Comparison of ENCODE assay signal across 8 cellular contexts in genomic region chr9:95317119-95317892, GRCh38. TPM values are rescaled to one million over a fixed set of nuclear protein-coding genes. Genes with fewer than 3 reads are reported as not detected.
A peak's percentile ranks its signal among the peaks of the same experiment; 100 is the strongest.
DNase-seq lines count a peak whose midpoint lies in the region; ATAC-seq and TF ChIP-seq lines count a peak whose summit lies in the region.

FANCC (minus strand) TSS chr9:95317709; CDS start chr9:95249291, 68,418 bp downstream.

- H3K9ac ChIP-seq in BLaER1 treated with 17β-estradiol and CSF1 and Interleukin-3, amounts not matched to agents 10 nM and 100 nM = peak within 1 kb of the TSS; percentile 79 to 99 (median 95)

- ATAC-seq in HG03457 (IDR thresholded peaks at IDR 0.05; ENCODE audit: unreplicated experiment) = peak; percentile 58
- ATAC-seq in left lung = peak; percentile 93

- no peaks in the 10 kb centered on the region for H4K20me1 ChIP-seq in BLaER1 treated with 17β-estradiol and CSF1 and Interleukin-3, amounts not matched to agents 10 nM and 100 nM

- H3K4me3 ChIP-seq in BLaER1 treated with 17β-estradiol and CSF1 and Interleukin-3, amounts not matched to agents 10 nM and 100 nM = peak within 1 kb of the TSS; percentile 71 to 88 (median 76)
- H3K4me3 ChIP-seq in left lung = peak within 1 kb of the TSS; percentile 78 to 98

- peak within 1 kb of the TSS; percentile 67 to 87 (median 78) for H3K4me2 ChIP-seq in BLaER1 treated with 17β-estradiol and CSF1 and Interleukin-3, amounts not matched to agents 10 nM and 100 nM

- peaks cover 6 to 32% (median 24%) of the 10 kb centered on the region in 10 experiments; a peak in 18 of 20 replicates for H3K4me1 ChIP-seq in BLaER1 treated with 17β-estradiol and CSF1 and Interleukin-3, amounts not matched to agents 10 nM and 100 nM
- peaks cover 0 to 13% of the 10 kb centered on the region in 2 donors for H3K4me1 ChIP-seq in left lung

- H3K27me3 ChIP-seq in BLaER1 treated with 17β-estradiol and CSF1 and Interleukin-3, amounts not matched to agents 10 nM and 100 nM = peaks cover 0 to 10% (median 0%) of the 10 kb centered on the region in 11 experiments; a peak in 6 of 22 replicates
- H3K27me3 ChIP-seq in left lung = no peaks in the 10 kb centered on the region

- peaks cover 0 to 11% (median 0%) of the 10 kb centered on the region in 11 experiments; a peak in 3 of 22 replicates for H3K9me3 ChIP-seq in BLaER1 treated with 17β-estradiol and CSF1 and Interleukin-3, amounts not matched to agents 10 nM and 100 nM (replicated peaks in 1 of 11)
- H3K9me3 ChIP-seq in left lung = no peaks in the 10 kb centered on the region

- peak within 1 kb of the TSS; percentile 60 to 99 (median 95) for H3K27ac ChIP-seq in BLaER1 treated with 17β-estradiol and CSF1 and Interleukin-3, amounts not matched to agents 10 nM and 100 nM
- H3K27ac ChIP-seq in left lung = peak within 1 kb of the TSS; percentile 91 to 93

- no peaks in the 10 kb centered on the region for H3K36me3 ChIP-seq in BLaER1 treated with 17β-estradiol and CSF1 and Interleukin-3, amounts not matched to agents 10 nM and 100 nM
- no peaks in the 10 kb centered on the region for H3K36me3 ChIP-seq in left lung

- TF ChIP-seq CTCF in left lung (IDR thresholded peaks at IDR 0.05) = no peak

- DNase-seq in GM19240 (ENCODE audit: insufficient read length, low spot score) (peak; percentile 66), NCI-H526 treated with DMSO at 0.1 percent for 48 hours (lab: John Stamatoyannopoulos, UW) (peak; percentile 65), dedifferentiated amniotic fluid mesenchymal stem cell (ENCODE audit: extremely low spot score) (peak; percentile 79), left lung (peak; percentile 93 to 95)
- peak; percentile 83 for DNase-seq in activated CD4-positive, alpha-beta T cell treated with anti-CD3 and anti-CD28 coated beads, Interleukin-2, amount 50 U/mL, for 1 hour
- DNase-seq in stimulated activated CD4-positive, alpha-beta T cell treated with anti-CD3 and anti-CD28 coated beads, Interleukin-2, amount 100 ng/mL, for 4 hours (ENCODE audit: low read depth) = peak; percentile 85

- intact Hi-C loops in left lung (cut with DNase I) = loop anchor here in 1 of 2 donors (10.0 kb wide), 1 partner anchor 187 kb away; no protein-coding TSS in a partner anchor

RNA-seq across cellular contexts. Expression of gene FANCC, which starts in this region (rescaled TPM):
- total RNA-seq in left lung = 10 to 100 TPM; 11.5 to 17.4 TPM

Comparison
In these comparisons a context has a peak if more than half of its experiments do, and no peak if none do; other contexts are left out.
1. Peak in every context shown above with its lines: DNase-seq, ATAC-seq, H3K4me3 ChIP-seq and H3K27ac ChIP-seq.